In the genomic region with DNA sequence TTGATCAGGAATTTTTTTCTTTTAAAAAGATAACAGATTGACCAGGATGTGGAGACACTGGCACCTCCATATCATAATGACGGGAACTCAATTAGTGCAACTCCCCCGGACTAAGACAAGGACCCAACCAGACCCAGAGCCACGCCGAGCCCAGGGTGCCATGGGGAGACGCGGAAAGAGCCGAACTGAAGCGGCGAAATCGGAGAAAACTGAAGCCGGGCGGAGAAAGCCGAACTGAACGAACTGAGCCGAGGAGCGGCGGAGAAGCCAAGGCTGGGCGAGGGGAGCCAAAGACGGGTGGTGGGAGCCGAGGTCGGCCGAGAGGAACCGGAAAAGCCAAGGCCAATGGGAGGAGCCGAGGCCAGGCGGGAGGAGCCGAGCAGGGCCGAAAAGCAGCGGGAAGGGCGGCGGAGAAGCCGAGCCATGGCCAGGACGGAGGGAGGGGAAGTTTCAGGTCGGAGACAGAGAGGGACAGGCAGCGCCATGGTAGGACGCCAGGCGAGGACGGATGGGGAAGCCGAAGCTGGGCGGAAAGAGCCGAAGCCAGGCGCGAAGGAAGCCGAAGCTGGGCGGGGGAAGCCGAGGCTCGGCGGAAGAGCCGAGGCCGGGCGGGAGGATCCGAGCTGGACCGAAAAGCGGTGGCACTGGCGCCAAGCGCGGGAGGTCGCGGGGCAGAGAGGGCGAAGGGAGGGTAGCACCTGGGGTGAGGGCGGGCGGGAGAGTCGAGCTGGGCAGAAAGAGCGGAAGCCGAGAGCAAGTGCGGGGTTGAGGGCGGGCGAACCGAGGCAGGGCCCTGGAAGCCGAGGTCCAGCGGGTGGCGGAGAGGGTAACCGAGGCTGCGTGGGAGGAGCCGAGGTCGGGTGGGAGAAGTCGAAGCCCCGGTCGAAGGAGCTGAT, we compare ENCODE assay signal across 8 cellular contexts. TPM values are rescaled to one million over a fixed set of nuclear protein-coding genes. Genes with fewer than 3 reads are reported as not detected.
DNase-seq lines count a peak whose midpoint lies in the region; ATAC-seq and TF ChIP-seq lines count a peak whose summit lies in the region.

No MANE protein-coding gene starts in this region.

- H3K4me1 Mint-ChIP-seq in CD8-positive, alpha-beta T cell (ENCODE audit: low read depth), result peaks cover 30% of the 10 kb centered on the region
- peaks cover 16% of the 10 kb centered on the region for H3K4me1 Mint-ChIP-seq in activated CD8-positive, alpha-beta T cell treated with anti-CD3 and anti-CD28 coated beads for 36 hours (ENCODE audit: low read depth)

- peak overlapping the region; percentile 90 for H3K4me3 ChIP-seq in CD8-positive, alpha-beta T cell (ENCODE audit: low read depth, low read length)
- H3K4me3 ChIP-seq in HL-60 (replicated peaks; ENCODE audit: insufficient read depth, low read length) (peak overlapping the region; percentile 69), lower lobe of right lung (peak overlapping the region; percentile 66)

- CTCF ChIA-PET in CD8-positive, alpha-beta T cell (lab: Charles Lee), result interaction anchor here (0.7 to 1.8 kb wide), 6 partner anchors 13 to 554 kb away, joined by 3 to 6 read pairs (median 4); no protein-coding TSS in a partner anchor
- CTCF ChIA-PET in activated CD8-positive, alpha-beta T cell treated with anti-CD3 and anti-CD28 coated beads for 36 hours (lab: Charles Lee), result interaction anchor here (0.7 to 5.4 kb wide), 13 partner anchors 30 to 872 kb away, joined by 3 to 57 read pairs (median 4); partner anchors contain the start of gene ARHGEF18

- intact Hi-C loops in CD8-positive, alpha-beta T cell (cut with DNase I, micrococcal nuclease), result loop anchor here (1.0 to 5.0 kb wide), 2 partner anchors 30 to 298 kb away; partner anchors contain the start of gene ZNF557 (in 2 of the 2)
- intact Hi-C loops in activated CD8-positive, alpha-beta T cell treated with anti-CD3 and anti-CD28 coated beads for 36 hours (cut with micrococcal nuclease), result no loop called here
- intact Hi-C loops in lower lobe of right lung (cut with DNase I), result no loop called here

- H3K27me3 Mint-ChIP-seq in CD8-positive, alpha-beta T cell (ENCODE audit: low read depth), result no peaks in the 10 kb centered on the region
- no peaks in the 10 kb centered on the region for H3K27me3 Mint-ChIP-seq in activated CD8-positive, alpha-beta T cell treated with anti-CD3 and anti-CD28 coated beads for 36 hours

- H3K27ac ChIP-seq in CD8-positive, alpha-beta T cell (ENCODE audit: low read depth, low read length), result peak overlapping the region; percentile 68
- H3K27ac ChIP-seq in HL-60 (replicated peaks) (peak overlapping the region; percentile 83), lower lobe of right lung (peak overlapping the region; percentile 90)

- no peaks in the 10 kb centered on the region for H3K27me3 ChIP-seq in CD8-positive, alpha-beta T cell (ENCODE audit: insufficient read depth, low read length)
- H3K27me3 ChIP-seq in HL-60 (ENCODE audit: insufficient read depth, poor library complexity, severe bottlenecking) (no peaks in the 10 kb centered on the region), lower lobe of right lung (ENCODE audit: low read depth) (no peaks in the 10 kb centered on the region)

- H3K4me1 ChIP-seq in CD8-positive, alpha-beta T cell (ENCODE audit: insufficient read depth, low read length), result peaks cover 14% of the 10 kb centered on the region
- peaks cover 11% of the 10 kb centered on the region for H3K4me1 ChIP-seq in lower lobe of right lung

- peak overlapping the region; percentile 92 for H3K4me3 Mint-ChIP-seq in CD8-positive, alpha-beta T cell
- H3K4me3 Mint-ChIP-seq in activated CD8-positive, alpha-beta T cell treated with anti-CD3 and anti-CD28 coated beads for 36 hours, result peak overlapping the region; percentile 87

- H3K9me3 Mint-ChIP-seq in CD8-positive, alpha-beta T cell, result peaks cover 24% of the 10 kb centered on the region
- peaks cover 29% of the 10 kb centered on the region for H3K9me3 Mint-ChIP-seq in activated CD8-positive, alpha-beta T cell treated with anti-CD3 and anti-CD28 coated beads for 36 hours

- peaks cover 19% of the 10 kb centered on the region for H3K36me3 Mint-ChIP-seq in CD8-positive, alpha-beta T cell
- peaks cover 15% of the 10 kb centered on the region for H3K36me3 Mint-ChIP-seq in activated CD8-positive, alpha-beta T cell treated with anti-CD3 and anti-CD28 coated beads for 36 hours (ENCODE audit: low read depth)

- DNase-seq in CD8-positive, alpha-beta T cell, result peak; percentile 79 to 94 (median 86)
- DNase-seq in HL-60 (ENCODE audit: low read depth in 1 of 2, low spot score in 1 of 2), result peak; percentile 86 to 94
- DNase-seq in NCI-H82 treated with DMSO at 0.1 percent for 48 hours (lab: John Stamatoyannopoulos, UW; ENCODE audit: unreplicated experiment), result peak; percentile 62
- peak; percentile 90 for DNase-seq in activated CD8-positive, alpha-beta T cell treated with anti-CD3 and anti-CD28 coated beads for 36 hours
- DNase-seq in ecto neural progenitor cell (ENCODE audit: low spot score), result peak; percentile 95
- DNase-seq in lower lobe of right lung, result peak; percentile 90
- DNase-seq in stimulated activated CD4-positive, alpha-beta T cell treated with anti-CD3 and anti-CD28 coated beads, Interleukin-4, amount 100 ng/mL, for 48 hours (ENCODE audit: low read depth in 2 of 2), result peak; percentile 84 to 87

- peaks cover 7% of the 10 kb centered on the region for H3K9me3 ChIP-seq in CD8-positive, alpha-beta T cell (ENCODE audit: low read length)
- H3K9me3 ChIP-seq in lower lobe of right lung, result peaks cover 20% of the 10 kb centered on the region

- POLR2A ChIA-PET in CD8-positive, alpha-beta T cell (lab: Charles Lee), result interaction anchor here (0.5 to 1.9 kb wide), 4 partner anchors 30 to 352 kb away, joined by 3 to 15 read pairs (median 6); partner anchors contain the start of genes ARHGEF18 and ZNF557
- POLR2A ChIA-PET in activated CD8-positive, alpha-beta T cell treated with anti-CD3 and anti-CD28 coated beads for 36 hours (lab: Charles Lee), result interaction anchor here (1.0 to 1.1 kb wide), 3 partner anchors 23 to 250 kb away, joined by 3 to 5 read pairs (median 3); partner anchors contain the start of genes ARHGEF18 and ZNF557

- no peaks in the 10 kb centered on the region for H3K36me3 ChIP-seq in CD8-positive, alpha-beta T cell (ENCODE audit: insufficient read depth, low read length)
- no peaks in the 10 kb centered on the region for H3K36me3 ChIP-seq in lower lobe of right lung

- TF ChIP-seq CTCF in CD8-positive, alpha-beta T cell (IDR thresholded peaks at IDR 0.05), result no peak
- no peak for TF ChIP-seq CTCF in HL-60 (IDR thresholded peaks at IDR 0.05; ENCODE audit: insufficient read depth, low read length)
- no peak for TF ChIP-seq CTCF in activated CD8-positive, alpha-beta T cell treated with anti-CD3 and anti-CD28 coated beads for 36 hours (IDR thresholded peaks at IDR 0.05)
- no peak for TF ChIP-seq CTCF in lower lobe of right lung (IDR thresholded peaks at IDR 0.05)

- peak; percentile 94 for ATAC-seq in CD8-positive, alpha-beta T cell
- peak; percentile 75 for ATAC-seq in GM19455 (IDR thresholded peaks at IDR 0.05; ENCODE audit: unreplicated experiment)
- peak; percentile 93 for ATAC-seq in activated CD8-positive, alpha-beta T cell treated with anti-CD3 and anti-CD28 coated beads for 36 hours
- ATAC-seq in lower lobe of right lung, result peak; percentile 94 to 98

- H3K27ac Mint-ChIP-seq in CD8-positive, alpha-beta T cell, result peak overlapping the region; percentile 95
- peak overlapping the region; percentile 84 for H3K27ac Mint-ChIP-seq in activated CD8-positive, alpha-beta T cell treated with anti-CD3 and anti-CD28 coated beads for 36 hours

RNA-seq across cellular contexts. Expression of gene ZNF557, which starts 29.4 kb away (rescaled TPM):
- total RNA-seq in CD8-positive, alpha-beta T cell, result 10 to 100 TPM; 19.7 to 20.0 TPM
- 1 to 10 TPM; 6.2 to 7.7 TPM for total RNA-seq in activated CD8-positive, alpha-beta T cell treated with anti-CD3 and anti-CD28 coated beads for 36 hours
- total RNA-seq in lower lobe of right lung, result 11.2 TPM

RNA-seq across cellular contexts. Expression of gene MBD3L3, which starts 40.5 kb away (rescaled TPM):
- total RNA-seq in CD8-positive, alpha-beta T cell, result not detected
- not detected for total RNA-seq in activated CD8-positive, alpha-beta T cell treated with anti-CD3 and anti-CD28 coated beads for 36 hours
- total RNA-seq in lower lobe of right lung, result not detected

RNA-seq across cellular contexts. Expression of gene MBD3L2, which starts 49.8 kb away (rescaled TPM):
- not detected for total RNA-seq in CD8-positive, alpha-beta T cell
- total RNA-seq in activated CD8-positive, alpha-beta T cell treated with anti-CD3 and anti-CD28 coated beads for 36 hours, result not detected
- total RNA-seq in lower lobe of right lung, result not detected

RNA-seq across cellular contexts. Expression of gene MBD3L4, which starts 59.0 kb away (rescaled TPM):
- not detected for total RNA-seq in CD8-positive, alpha-beta T cell
- total RNA-seq in activated CD8-positive, alpha-beta T cell treated with anti-CD3 and anti-CD28 coated beads for 36 hours, result not detected
- total RNA-seq in lower lobe of right lung, result not detected

Comparison
In these comparisons a context has a peak if more than half of its experiments do, and no peak if none do; other contexts are left out.
1. Peak in every context shown above with its lines: DNase-seq, ATAC-seq, H3K4me3 ChIP-seq and H3K27ac ChIP-seq.
2. intact Hi-C loops: an anchor here in CD8-positive, alpha-beta T cell (1.0 to 5.0 kb wide); none called in activated CD8-positive, alpha-beta T cell treated with anti-CD3 and anti-CD28 coated beads for 36 hours and lower lobe of right lung.